In genomic region chr3:163482695-163483094, GRCh38 we compare ENCODE assay signal across 26 cellular contexts.
DNase-seq lines count a peak whose midpoint lies in the region; ATAC-seq and TF ChIP-seq lines count a peak whose summit lies in the region.
"Had no signal": no experiment of that assay in that cellular context is flagged by ENCODE, and none has a peak within 500 bp of the region (broad histone marks: within the 10 kb centered on the region; RNA-seq: fewer than 3 reads in every experiment).

No MANE protein-coding gene starts in this region.

- no peaks in the 10 kb centered on the region for H3F3A ChIP-seq in PC-9 (ENCODE audit: insufficient read depth, low read depth)

- H3K9me3 Mint-ChIP-seq in activated CD8-positive, alpha-beta T cell treated with anti-CD3 and anti-CD28 coated beads for 36 hours: peaks cover 7% of the 10 kb centered on the region
- peaks cover 4% of the 10 kb centered on the region for H3K9me3 Mint-ChIP-seq in activated CD8-positive, alpha-beta T cell treated with anti-CD3 and anti-CD28 coated beads, Interleukin-2, amount 10 ng/mL, durations not matched to agents 7 days and 5 days (ENCODE audit: insufficient read depth)
- peaks cover 11% of the 10 kb centered on the region; the same call in 1 of the 2 replicates for H3K9me3 Mint-ChIP-seq in WTC11

- H3K4me2 ChIP-seq in PC-9: no peak overlapping the region
- H3K4me2 ChIP-seq: A549, BLaER1 had no signal

- peak; percentile 21 for TF ChIP-seq CTCF in activated CD8-positive, alpha-beta T cell treated with anti-CD3 and anti-CD28 coated beads for 36 hours (IDR thresholded peaks at IDR 0.05)
- TF ChIP-seq CTCF in PC-9 (conservative IDR thresholded peaks at IDR 0.05) (no peak), WTC11 (IDR thresholded peaks at IDR 0.05) (no peak)

- no peak overlapping the region for H3K4me3 ChIP-seq in PC-9
- H3K4me3 ChIP-seq: A549, BLaER1, GM12878 had no signal

- no peaks in the 10 kb centered on the region for H3K36me3 ChIP-seq in PC-9 (ENCODE audit: low read depth)
- H3K36me3 ChIP-seq: BE2C, BLaER1 had no signal

- H3K9me2 ChIP-seq in PC-9 (ENCODE audit: insufficient read depth): no peaks in the 10 kb centered on the region

- no peaks in the 10 kb centered on the region for H3K79me2 ChIP-seq in PC-9 (ENCODE audit: low read depth)

- ATAC-seq in activated CD8-positive, alpha-beta T cell treated with anti-CD3 and anti-CD28 coated beads for 36 hours: no peak
- ATAC-seq in activated CD8-positive, alpha-beta T cell treated with anti-CD3 and anti-CD28 coated beads, Interleukin-2, amount 10 ng/mL, durations not matched to agents 7 days and 5 days: no peak
- no peak for ATAC-seq in WTC11
- no peak for ATAC-seq in GM21723 (IDR thresholded peaks at IDR 0.05; ENCODE audit: unreplicated experiment)
- ATAC-seq: A549, GM12878 had no signal

- H3K4me1 ChIP-seq in PC-9 (replicated peaks; ENCODE audit: insufficient read depth): no peaks in the 10 kb centered on the region
- H3K4me1 ChIP-seq: A549, BE2C, BLaER1 had no signal

- no peaks in the 10 kb centered on the region for H3K4me1 Mint-ChIP-seq in activated CD8-positive, alpha-beta T cell treated with anti-CD3 and anti-CD28 coated beads for 36 hours (ENCODE audit: low read depth)
- no peaks in the 10 kb centered on the region for H3K4me1 Mint-ChIP-seq in activated CD8-positive, alpha-beta T cell treated with anti-CD3 and anti-CD28 coated beads, Interleukin-2, amount 10 ng/mL, durations not matched to agents 7 days and 5 days (ENCODE audit: low read depth)
- no peaks in the 10 kb centered on the region for H3K4me1 Mint-ChIP-seq in WTC11
- H3K4me1 Mint-ChIP-seq: CD14-positive monocyte; CD4-positive, alpha-beta memory T cell; CD4-positive, CD25-positive, alpha-beta regulatory T cell; CD8-positive, alpha-beta memory T cell had no signal

- peak overlapping the region; percentile 41; the same call in 1 of the 2 replicates for H2AFZ ChIP-seq in PC-9

- intact Hi-C loops in activated CD8-positive, alpha-beta T cell treated with anti-CD3 and anti-CD28 coated beads for 36 hours (cut with micrococcal nuclease): no loop called here
- intact Hi-C loops in PC-9 (cut with micrococcal nuclease; ENCODE audit: unreplicated experiment): no loop called here

- no peak for DNase-seq in activated CD8-positive, alpha-beta T cell treated with anti-CD3 and anti-CD28 coated beads for 36 hours
- DNase-seq in activated CD8-positive, alpha-beta T cell treated with anti-CD3 and anti-CD28 coated beads, Interleukin-2, amount 10 ng/mL, durations not matched to agents 7 days and 5 days: no peak
- DNase-seq in PC-9 (no peak), WTC11 (ENCODE audit: low spot score) (no peak), NCI-H1417 (lab: John Stamatoyannopoulos, UW) (no peak)
- no peak for DNase-seq in activated CD8-positive, alpha-beta memory T cell treated with anti-CD3 and anti-CD28 coated beads, Interleukin-2, amount 50 U/mL, for 48 hours
- DNase-seq: ACHN; BE2C; C1 segment of cervical spinal cord; CD4-positive, alpha-beta memory T cell; CD4-positive, CD25-positive, alpha-beta regulatory T cell; CD8-positive, alpha-beta memory T cell; COR-L47; DMS 273 treated with DMSO at 0.1 percent for 48 hours; DMS153; DMS53; DMS79; DND-41; EL; GDM1 had no signal

- no peaks in the 10 kb centered on the region for H3K27me3 Mint-ChIP-seq in activated CD8-positive, alpha-beta T cell treated with anti-CD3 and anti-CD28 coated beads for 36 hours
- H3K27me3 Mint-ChIP-seq in activated CD8-positive, alpha-beta T cell treated with anti-CD3 and anti-CD28 coated beads, Interleukin-2, amount 10 ng/mL, durations not matched to agents 7 days and 5 days (ENCODE audit: low read depth): no peaks in the 10 kb centered on the region
- H3K27me3 Mint-ChIP-seq in WTC11 (ENCODE audit: low read depth): no peaks in the 10 kb centered on the region
- H3K27me3 Mint-ChIP-seq: CD4-positive, alpha-beta memory T cell; CD4-positive, CD25-positive, alpha-beta regulatory T cell had no signal

- no peak overlapping the region for H3K27ac ChIP-seq in PC-9
- H3K27ac ChIP-seq: 22Rv1, A549, BLaER1 had no signal

- no peaks in the 10 kb centered on the region for H4K20me1 ChIP-seq in PC-9 (ENCODE audit: insufficient read depth)
- H4K20me1 ChIP-seq: BLaER1 had no signal

- H3K36me3 Mint-ChIP-seq in activated CD8-positive, alpha-beta T cell treated with anti-CD3 and anti-CD28 coated beads for 36 hours (ENCODE audit: low read depth): no peaks in the 10 kb centered on the region
- no peaks in the 10 kb centered on the region for H3K36me3 Mint-ChIP-seq in activated CD8-positive, alpha-beta T cell treated with anti-CD3 and anti-CD28 coated beads, Interleukin-2, amount 10 ng/mL, durations not matched to agents 7 days and 5 days (ENCODE audit: low read depth)
- 0 out of 2 replicates have a peak, but pooled peaks cover 2% of the 10 kb centered on the region for H3K36me3 Mint-ChIP-seq in WTC11
- H3K36me3 Mint-ChIP-seq: CD14-positive monocyte; CD4-positive, alpha-beta memory T cell; CD4-positive, CD25-positive, alpha-beta regulatory T cell; CD8-positive, alpha-beta memory T cell had no signal

- no peaks in the 10 kb centered on the region for H3K27me3 ChIP-seq in PC-9 (ENCODE audit: insufficient read depth, low read depth)
- H3K27me3 ChIP-seq: BE2C, BLaER1 had no signal

- no peak overlapping the region for H3K4me3 Mint-ChIP-seq in activated CD8-positive, alpha-beta T cell treated with anti-CD3 and anti-CD28 coated beads for 36 hours
- no peak overlapping the region for H3K4me3 Mint-ChIP-seq in activated CD8-positive, alpha-beta T cell treated with anti-CD3 and anti-CD28 coated beads, Interleukin-2, amount 10 ng/mL, durations not matched to agents 7 days and 5 days
- no peak overlapping the region for H3K4me3 Mint-ChIP-seq in WTC11
- H3K4me3 Mint-ChIP-seq: CD14-positive monocyte; CD4-positive, alpha-beta memory T cell; CD4-positive, CD25-positive, alpha-beta regulatory T cell; CD8-positive, alpha-beta memory T cell had no signal

- no peaks in the 10 kb centered on the region for H3K9me3 ChIP-seq in PC-9 (ENCODE audit: insufficient read depth, low read depth)
- H3K9me3 ChIP-seq: A549, BE2C, BLaER1 had no signal

- no TSS peak for BruUV-seq in PC-9 (replicated peaks; lab: Mats Ljungman, UMichigan)

- POLR2A ChIA-PET in activated CD8-positive, alpha-beta T cell treated with anti-CD3 and anti-CD28 coated beads for 36 hours (lab: Charles Lee): no interaction called here
- POLR2A ChIA-PET in activated CD8-positive, alpha-beta T cell treated with anti-CD3 and anti-CD28 coated beads, Interleukin-2, amount 10 ng/mL, durations not matched to agents 7 days and 5 days (lab: Charles Lee): no interaction called here
- POLR2A ChIA-PET in PC-9 (lab: Charles Lee; ENCODE audit: unreplicated experiment): no interaction called here
- POLR2A ChIA-PET in WTC11 (lab: Charles Lee): no interaction called here

- CTCF ChIA-PET in activated CD8-positive, alpha-beta T cell treated with anti-CD3 and anti-CD28 coated beads for 36 hours (lab: Charles Lee): no interaction called here
- CTCF ChIA-PET in activated CD8-positive, alpha-beta T cell treated with anti-CD3 and anti-CD28 coated beads, Interleukin-2, amount 10 ng/mL, durations not matched to agents 7 days and 5 days (lab: Charles Lee): no interaction called here
- CTCF ChIA-PET in PC-9 (lab: Charles Lee) (no interaction called here), WTC11 (lab: Charles Lee) (no interaction called here)

- H3K27ac Mint-ChIP-seq in activated CD8-positive, alpha-beta T cell treated with anti-CD3 and anti-CD28 coated beads for 36 hours: no peak overlapping the region
- H3K27ac Mint-ChIP-seq in activated CD8-positive, alpha-beta T cell treated with anti-CD3 and anti-CD28 coated beads, Interleukin-2, amount 10 ng/mL, durations not matched to agents 7 days and 5 days: no peak overlapping the region
- no peak overlapping the region for H3K27ac Mint-ChIP-seq in WTC11
- H3K27ac Mint-ChIP-seq: CD14-positive monocyte; CD4-positive, alpha-beta memory T cell; CD4-positive, CD25-positive, alpha-beta regulatory T cell; CD8-positive, alpha-beta memory T cell had no signal

TF ChIP-seq in WTC11, 78 proteins besides CTCF, POLR2A, EP300 and RAD21 (continues in another document):
- TF ChIP-seq NFATC4 (CRISPR knock-in tag; IDR thresholded peaks at IDR 0.05) (no peak), MAX (CRISPR knock-in tag; IDR thresholded peaks at IDR 0.05) (no peak), ZNF532 (CRISPR knock-in tag; IDR thresholded peaks at IDR 0.05; ENCODE audit: borderline replicate concordance) (no peak), ZNF121 (CRISPR knock-in tag; IDR thresholded peaks at IDR 0.05) (no peak)
